In the genomic region with DNA sequence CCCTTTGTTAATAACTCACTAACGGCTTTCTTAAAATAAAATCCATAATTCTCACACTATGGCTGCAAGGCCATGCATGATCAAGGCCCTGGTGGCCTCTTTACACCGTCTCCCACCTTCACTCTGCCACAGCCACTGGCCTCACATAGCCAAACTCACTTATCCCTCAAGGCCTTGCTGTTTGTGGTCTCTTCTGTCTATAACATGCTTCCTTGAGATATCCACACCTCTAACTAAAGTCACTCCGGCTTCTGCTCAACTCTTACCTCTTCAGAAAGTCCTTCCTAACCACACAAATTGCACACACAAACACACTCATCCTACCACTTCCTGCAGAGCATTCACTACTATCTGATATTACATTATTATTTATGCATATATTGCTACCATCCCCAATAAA, we compare ENCODE assay signal across 15 cellular contexts.
A peak's percentile ranks its signal among the peaks of the same experiment; 100 is the strongest.
DNase-seq lines count a peak whose midpoint lies in the region; ATAC-seq and TF ChIP-seq lines count a peak whose summit lies in the region.
"Had no signal": no experiment of that assay in that cellular context is flagged by ENCODE, and none has a peak within 500 bp of the region (broad histone marks: within the 10 kb centered on the region; RNA-seq: fewer than 3 reads in every experiment).

No MANE protein-coding gene starts in this region.

- 95% methylated on average over 3 of the region's 3 CpGs for WGBS in prostate gland

- no peaks in the 10 kb centered on the region for H3K9me3 Mint-ChIP-seq in activated CD8-positive, alpha-beta memory T cell treated with anti-CD3 and anti-CD28 coated beads, Interleukin-2, amount 10 ng/mL, durations not matched to agents 7 days and 5 days (ENCODE audit: low read depth)
- no peaks in the 10 kb centered on the region for H3K9me3 Mint-ChIP-seq in activated T-helper 1 cell treated with anti-CD3 and anti-CD28 coated beads, Interleukin-12 subunit alpha, Interleukin-12 subunit beta, Interleukin-2, Interleukin-4 antibody, amounts not matched to agents 30 ng/mL and 10 ng/mL and 1 ng/mL, durations not matched to agents 14 hours and 24 hours and 36 hours
- H3K9me3 Mint-ChIP-seq in natural killer cell: no peaks in the 10 kb centered on the region
- H3K9me3 Mint-ChIP-seq: CD4-positive, alpha-beta T cell had no signal

- peak overlapping the region; percentile 0 for H3K27ac Mint-ChIP-seq in activated CD8-positive, alpha-beta memory T cell treated with anti-CD3 and anti-CD28 coated beads, Interleukin-2, amount 10 ng/mL, durations not matched to agents 7 days and 5 days
- peak overlapping the region; percentile 0 for H3K27ac Mint-ChIP-seq in activated T-helper 1 cell treated with anti-CD3 and anti-CD28 coated beads, Interleukin-12 subunit alpha, Interleukin-12 subunit beta, Interleukin-2, Interleukin-4 antibody, amounts not matched to agents 30 ng/mL and 10 ng/mL and 1 ng/mL, durations not matched to agents 14 hours and 24 hours and 36 hours
- H3K27ac Mint-ChIP-seq in natural killer cell: peak overlapping the region in 1 of 2 donors; percentile 0
- H3K27ac Mint-ChIP-seq: CD4-positive, alpha-beta T cell had no signal

- intact Hi-C loops in activated T-helper 1 cell treated with anti-CD3 and anti-CD28 coated beads, Interleukin-12 subunit alpha, Interleukin-12 subunit beta, Interleukin-2, Interleukin-4 antibody, amounts not matched to agents 30 ng/mL and 10 ng/mL and 1 ng/mL, durations not matched to agents 14 hours and 24 hours and 36 hours (cut with micrococcal nuclease): no loop called here
- intact Hi-C loops in natural killer cell (cut with micrococcal nuclease): loop anchor here (10.0 kb wide), 1 partner anchor 216 kb away; no protein-coding TSS in a partner anchor
- intact Hi-C loops in prostate gland (cut with DNase I): no loop called here

- no peaks in the 10 kb centered on the region for H3K36me3 ChIP-seq in Loucy (ENCODE audit: insufficient read depth, low read length)
- H3K36me3 ChIP-seq in prostate gland: no peaks in the 10 kb centered on the region
- H3K36me3 ChIP-seq: HAP-1 had no signal

- H3K27me3 ChIP-seq in Loucy (ENCODE audit: insufficient read depth, low read length, poor library complexity, severe bottlenecking): no peaks in the 10 kb centered on the region
- H3K27me3 ChIP-seq in prostate gland (replicated peaks; ENCODE audit: insufficient read depth): no peaks in the 10 kb centered on the region
- H3K27me3 ChIP-seq: BLaER1 treated with 17β-estradiol and CSF1 and Interleukin-3, amounts not matched to agents 10 nM and 100 nM had no signal

- no peaks in the 10 kb centered on the region for H3K79me2 ChIP-seq in Loucy (ENCODE audit: insufficient read depth, low read length)

- CTCF ChIA-PET in activated CD8-positive, alpha-beta memory T cell treated with anti-CD3 and anti-CD28 coated beads, Interleukin-2, amount 10 ng/mL, durations not matched to agents 7 days and 5 days (lab: Charles Lee): interaction anchor here (0.6 kb wide), 1 partner anchor 186 kb away, joined by 3 read pairs; no protein-coding TSS in a partner anchor

- TF ChIP-seq POLR2A in prostate gland (IDR thresholded peaks at IDR 0.05): no peak

- H3K27me3 Mint-ChIP-seq in activated CD8-positive, alpha-beta memory T cell treated with anti-CD3 and anti-CD28 coated beads, Interleukin-2, amount 10 ng/mL, durations not matched to agents 7 days and 5 days: no peaks in the 10 kb centered on the region
- H3K27me3 Mint-ChIP-seq in activated T-helper 1 cell treated with anti-CD3 and anti-CD28 coated beads, Interleukin-12 subunit alpha, Interleukin-12 subunit beta, Interleukin-2, Interleukin-4 antibody, amounts not matched to agents 30 ng/mL and 10 ng/mL and 1 ng/mL, durations not matched to agents 14 hours and 24 hours and 36 hours (ENCODE audit: insufficient read depth): no peaks in the 10 kb centered on the region
- no peaks in the 10 kb centered on the region for H3K27me3 Mint-ChIP-seq in natural killer cell (ENCODE audit: low read depth in 2 of 2)
- H3K27me3 Mint-ChIP-seq: CD4-positive, alpha-beta T cell had no signal

- no peak for ATAC-seq in activated CD8-positive, alpha-beta memory T cell treated with anti-CD3 and anti-CD28 coated beads, Interleukin-2, amount 10 ng/mL, durations not matched to agents 7 days and 5 days
- ATAC-seq in natural killer cell: peak; percentile 36 to 87 (median 49)
- ATAC-seq in GM21423 (IDR thresholded peaks at IDR 0.05; ENCODE audit: unreplicated experiment): no peak
- ATAC-seq in GM21786 (IDR thresholded peaks at IDR 0.05; ENCODE audit: unreplicated experiment): no peak

- no peaks in the 10 kb centered on the region for H3K9me3 ChIP-seq in Loucy (ENCODE audit: insufficient read depth, low read depth, low read length)
- no peaks in the 10 kb centered on the region for H3K9me3 ChIP-seq in prostate gland
- H3K9me3 ChIP-seq: BLaER1 treated with 17β-estradiol and CSF1 and Interleukin-3, amounts not matched to agents 10 nM and 100 nM; HAP-1 had no signal

- H3K9me2 ChIP-seq in Loucy (replicated peaks; ENCODE audit: low read depth, low read length): no peaks in the 10 kb centered on the region

- H3K27ac ChIP-seq in prostate gland: no peak overlapping the region
- H3K27ac ChIP-seq: BLaER1 treated with 17β-estradiol and CSF1 and Interleukin-3, amounts not matched to agents 10 nM and 100 nM had no signal

- H2AFZ ChIP-seq in Loucy (ENCODE audit: low read length): no peak overlapping the region

- no peaks in the 10 kb centered on the region for H4K20me1 ChIP-seq in Loucy (ENCODE audit: insufficient read depth, low read length, poor library complexity, severe bottlenecking)
- H4K20me1 ChIP-seq: BLaER1 treated with 17β-estradiol and CSF1 and Interleukin-3, amounts not matched to agents 10 nM and 100 nM had no signal

- no peak for TF ChIP-seq CTCF in Loucy (conservative IDR thresholded peaks at IDR 0.05; ENCODE audit: low read length)
- no peak for TF ChIP-seq CTCF in natural killer cell (IDR thresholded peaks at IDR 0.05)
- no peak for TF ChIP-seq CTCF in prostate gland (IDR thresholded peaks at IDR 0.05)

- peak overlapping the region; percentile 58 for H3K9ac ChIP-seq in Loucy (ENCODE audit: low read depth, low read length, poor library complexity, severe bottlenecking)
- H3K9ac ChIP-seq: BLaER1 treated with 17β-estradiol and CSF1 and Interleukin-3, amounts not matched to agents 10 nM and 100 nM had no signal

- H3K4me3 Mint-ChIP-seq in activated CD8-positive, alpha-beta memory T cell treated with anti-CD3 and anti-CD28 coated beads, Interleukin-2, amount 10 ng/mL, durations not matched to agents 7 days and 5 days: no peak overlapping the region
- H3K4me3 Mint-ChIP-seq in activated T-helper 1 cell treated with anti-CD3 and anti-CD28 coated beads, Interleukin-12 subunit alpha, Interleukin-12 subunit beta, Interleukin-2, Interleukin-4 antibody, amounts not matched to agents 30 ng/mL and 10 ng/mL and 1 ng/mL, durations not matched to agents 14 hours and 24 hours and 36 hours: no peak overlapping the region
- H3K4me3 Mint-ChIP-seq in natural killer cell: peak overlapping the region; percentile 4
- H3K4me3 Mint-ChIP-seq: CD4-positive, alpha-beta T cell had no signal

- peaks cover 11% of the 10 kb centered on the region; the same call in 1 of the 2 replicates for H3F3A ChIP-seq in Loucy (ENCODE audit: low read depth)

- peak overlapping the region; percentile 59 for H3K4me2 ChIP-seq in Loucy (ENCODE audit: low read depth, low read length, poor library complexity, severe bottlenecking)
- H3K4me2 ChIP-seq: BLaER1 treated with 17β-estradiol and CSF1 and Interleukin-3, amounts not matched to agents 10 nM and 100 nM had no signal

- H3K36me3 Mint-ChIP-seq in activated CD8-positive, alpha-beta memory T cell treated with anti-CD3 and anti-CD28 coated beads, Interleukin-2, amount 10 ng/mL, durations not matched to agents 7 days and 5 days: peaks cover 9% of the 10 kb centered on the region
- H3K36me3 Mint-ChIP-seq in activated T-helper 1 cell treated with anti-CD3 and anti-CD28 coated beads, Interleukin-12 subunit alpha, Interleukin-12 subunit beta, Interleukin-2, Interleukin-4 antibody, amounts not matched to agents 30 ng/mL and 10 ng/mL and 1 ng/mL, durations not matched to agents 14 hours and 24 hours and 36 hours (ENCODE audit: low read depth): peaks cover 7% of the 10 kb centered on the region
- no peaks in the 10 kb centered on the region for H3K36me3 Mint-ChIP-seq in natural killer cell

- peaks cover 14% of the 10 kb centered on the region for H3K4me1 Mint-ChIP-seq in activated CD8-positive, alpha-beta memory T cell treated with anti-CD3 and anti-CD28 coated beads, Interleukin-2, amount 10 ng/mL, durations not matched to agents 7 days and 5 days
- H3K4me1 Mint-ChIP-seq in activated T-helper 1 cell treated with anti-CD3 and anti-CD28 coated beads, Interleukin-12 subunit alpha, Interleukin-12 subunit beta, Interleukin-2, Interleukin-4 antibody, amounts not matched to agents 30 ng/mL and 10 ng/mL and 1 ng/mL, durations not matched to agents 14 hours and 24 hours and 36 hours (ENCODE audit: low read depth): peaks cover 7% of the 10 kb centered on the region
- peaks cover 13 to 16% of the 10 kb centered on the region in 2 donors for H3K4me1 Mint-ChIP-seq in natural killer cell

- H3K4me3 ChIP-seq in Loucy (ENCODE audit: low read length, poor library complexity, severe bottlenecking) (peak overlapping the region; percentile 46), prostate gland (no peak overlapping the region)
- H3K4me3 ChIP-seq: BLaER1 treated with 17β-estradiol and CSF1 and Interleukin-3, amounts not matched to agents 10 nM and 100 nM; HAP-1 had no signal

- peaks cover 54% of the 10 kb centered on the region for H3K4me1 ChIP-seq in Loucy (ENCODE audit: insufficient read depth, low read length, poor library complexity, severe bottlenecking)
- no peaks in the 10 kb centered on the region for H3K4me1 ChIP-seq in prostate gland (replicated peaks)
- H3K4me1 ChIP-seq: BLaER1 treated with 17β-estradiol and CSF1 and Interleukin-3, amounts not matched to agents 10 nM and 100 nM had no signal

- no peak for DNase-seq in activated CD8-positive, alpha-beta memory T cell treated with anti-CD3 and anti-CD28 coated beads, Interleukin-2, amount 10 ng/mL, durations not matched to agents 7 days and 5 days
- no peak for DNase-seq in activated CD8-positive, alpha-beta memory T cell treated with anti-CD3 and anti-CD28 coated beads for 24 hours
- DNase-seq in activated T-helper 1 cell treated with anti-CD3 and anti-CD28 coated beads, Interleukin-12 subunit alpha, Interleukin-12 subunit beta, Interleukin-2, Interleukin-4 antibody, amounts not matched to agents 30 ng/mL and 10 ng/mL and 1 ng/mL, durations not matched to agents 14 hours and 24 hours and 36 hours (ENCODE audit: low spot score): no peak
- DNase-seq in natural killer cell: no peak
- DNase-seq in prostate gland (ENCODE audit: low spot score): no peak
- DNase-seq: 8988T; AML-193; CD4-positive, alpha-beta T cell; DMS79; EL had no signal

Comparison
In these comparisons a context has a peak if more than half of its experiments do, and no peak if none do; other contexts are left out.
1. ATAC-seq: peak in natural killer cell (3 of 3); none in activated CD8-positive, alpha-beta memory T cell treated with anti-CD3 and anti-CD28 coated beads, Interleukin-2, amount 10 ng/mL, durations not matched to agents 7 days and 5 days (single experiment), GM21423 (single experiment) and GM21786 (single experiment).